ENCODE assay signal across 1 cellular context in genomic region chr16:89660146-89660545, GRCh38.
TF ChIP-seq lines count a peak whose summit lies in the region.

No MANE protein-coding gene starts in this region.

TF ChIP-seq in K562, 482 proteins besides CTCF, POLR2A, EP300 and RAD21:
- TF ChIP-seq BRD4 (IDR thresholded peaks at IDR 0.05) = no peak
- TF ChIP-seq HNRNPUL1 (IDR thresholded peaks at IDR 0.05; ENCODE audit: low read length) = no peak
- peak; percentile 23; the same call in 1 of the 2 replicates for TF ChIP-seq RBFOX2 (IDR thresholded peaks at IDR 0.05; ENCODE audit: low read depth, low read length)
- no peak for TF ChIP-seq ZNF764 (CRISPR knock-in tag; IDR thresholded peaks at IDR 0.05; ENCODE audit: low read depth)
- TF ChIP-seq SMARCA4 (IDR thresholded peaks at IDR 0.05) = no peak
- no peak for TF ChIP-seq JUND (IDR thresholded peaks at IDR 0.05; ENCODE audit: borderline replicate concordance, low read depth, low read length)
- TF ChIP-seq JUND (tag; IDR thresholded peaks at IDR 0.05; ENCODE audit: borderline replicate concordance, low read depth, low read length) = no peak
- TF ChIP-seq MTA1 (IDR thresholded peaks at IDR 0.05; ENCODE audit: borderline replicate concordance) = no peak
